Comparison of ENCODE assay signal across 7 cellular contexts in the genomic region with DNA sequence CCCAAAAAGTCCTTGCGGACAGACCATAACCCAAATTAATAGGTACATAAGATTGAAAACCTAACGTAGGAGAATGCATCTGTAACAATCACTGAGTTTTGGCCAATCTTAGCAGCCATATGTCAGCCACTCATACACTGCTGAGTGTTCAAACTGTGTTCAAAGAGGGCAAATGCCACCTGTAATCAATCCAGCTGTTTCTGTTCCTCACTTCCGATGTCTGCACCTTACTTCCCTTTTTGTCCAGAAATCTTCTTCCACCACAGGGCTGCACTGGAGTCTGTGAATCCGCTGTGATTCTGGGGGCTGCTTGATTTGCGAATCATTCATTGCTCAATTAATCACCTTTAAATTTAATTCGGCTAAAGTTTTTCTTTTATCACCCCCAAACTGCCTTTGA.
"Had no signal": no experiment of that assay in that cellular context is flagged by ENCODE, and none has a peak within 500 bp of the region (broad histone marks: within the 10 kb centered on the region; RNA-seq: fewer than 3 reads in every experiment).

No MANE protein-coding gene starts in this region.

- DNase-seq: IMR-90, KBM-7 had no signal

- FAIRE-seq: HepG2, HTR-8/SVneo, K562 had no signal

- H3K27ac ChIP-seq: HL-60 had no signal

- H3K4me3 Mint-ChIP-seq: IgD-negative memory B cell had no signal

- H3K36me3 Mint-ChIP-seq: IgD-negative memory B cell had no signal

- H3K4me3 ChIP-seq: K562 had no signal
